10 cellular contexts compared by ENCODE assay signal in genomic region chr3:42214565-42215283, GRCh38. TPM values are rescaled to one million over a fixed set of nuclear protein-coding genes. Genes with fewer than 3 reads are reported as not detected.
DNase-seq lines count a peak whose midpoint lies in the region; ATAC-seq and TF ChIP-seq lines count a peak whose summit lies in the region.
"Had no signal": no experiment of that assay in that cellular context is flagged by ENCODE, and none has a peak within 500 bp of the region (broad histone marks: within the 10 kb centered on the region; RNA-seq: fewer than 3 reads in every experiment).

No MANE protein-coding gene starts in this region.

- no peaks in the 10 kb centered on the region for H3K27me3 Mint-ChIP-seq in naive B cell

- H3K79me2 ChIP-seq in SK-N-SH (ENCODE audit: insufficient read depth) = no peaks in the 10 kb centered on the region

- H3K9me2 ChIP-seq in SK-N-SH = no peaks in the 10 kb centered on the region

- no peak for TF ChIP-seq RAD21 in SK-N-SH (IDR thresholded peaks at IDR 0.05; ENCODE audit: low read length)

- no peaks in the 10 kb centered on the region for H3K9me3 Mint-ChIP-seq in naive B cell

- no peaks in the 10 kb centered on the region for H4K20me1 ChIP-seq in SK-N-SH (ENCODE audit: insufficient read depth)

- CTCF ChIA-PET in SK-N-SH (lab: Yijun Ruan, JAX) = interaction anchor here (0.9 to 2.0 kb wide), 5 partner anchors 9 to 115 kb away, joined by 3 to 12 read pairs (median 4); no protein-coding TSS in a partner anchor

- H3K4me3 ChIP-seq in GM12865 (ENCODE audit: low read depth, low read length) = no peak overlapping the region
- H3K4me3 ChIP-seq in SK-N-SH (ENCODE audit: low read depth in 2 of 2, low read length in 1 of 2) = no peak overlapping the region
- H3K4me3 ChIP-seq: PC-9 had no signal

- ATAC-seq in GM21723 (IDR thresholded peaks at IDR 0.05; ENCODE audit: unreplicated experiment) = peak; percentile 60
- ATAC-seq in naive B cell (ENCODE audit: low read depth in 2 of 2) = no peak

- no peaks in the 10 kb centered on the region for H3K9me3 ChIP-seq in SK-N-SH

- peak overlapping the region in 1 of 2 experiments; percentile 75; a peak in 2 of 4 replicates for H3K27ac ChIP-seq in SK-N-SH (ENCODE audit: low read depth in 2 of 2, low read length in 1 of 2)
- H3K27ac ChIP-seq: PC-9 had no signal

- H3K4me1 Mint-ChIP-seq in naive B cell = peaks cover 53 to 67% (median 65%) of the 10 kb centered on the region in 3 donors

- POLR2A ChIA-PET in SK-N-SH (lab: Yijun Ruan, JAX) = no interaction called here

- peaks cover 11 to 19% of the 10 kb centered on the region in 2 donors for H3K36me3 Mint-ChIP-seq in naive B cell

- H3K4me1 ChIP-seq in SK-N-SH (ENCODE audit: control insufficient read depth in 1 of 2, insufficient read depth in 2 of 2, low read depth in 1 of 2, low read length in 1 of 2) = no peaks in the 10 kb centered on the region; a peak in 1 of 4 replicates

- H3K36me3 ChIP-seq in SK-N-SH (replicated peaks in 1 of 2; ENCODE audit: control insufficient read depth in 1 of 2, insufficient read depth in 2 of 2, low read length in 1 of 2) = peaks cover 0 to 23% of the 10 kb centered on the region in 2 experiments

- TF ChIP-seq EP300 in SK-N-SH (IDR thresholded peaks at IDR 0.05; ENCODE audit: borderline replicate concordance in 1 of 2, low read depth in 1 of 2, low read length in 1 of 2) = no peak

- H3K9ac ChIP-seq in SK-N-SH = no peak overlapping the region

- H3K27ac Mint-ChIP-seq in naive B cell = peak overlapping the region; percentile 19 to 93 (median 66)

- H3K4me2 ChIP-seq in SK-N-SH = peak overlapping the region; percentile 34; the same call in 1 of the 2 replicates
- H3K4me2 ChIP-seq: PC-9 had no signal

- H3K27me3 ChIP-seq in SK-N-SH (ENCODE audit: insufficient read depth) = no peaks in the 10 kb centered on the region

- H3F3A ChIP-seq in SK-N-SH (replicated peaks; ENCODE audit: insufficient read depth) = peaks cover 7% of the 10 kb centered on the region

- DNase-seq in GM12865 (ENCODE audit: low read depth) (peak; percentile 79), SK-N-SH (no peak), naive B cell (no peak), GF-D8 (lab: John Stamatoyannopoulos, UW) (no peak), activated gamma-delta T cell (lab: John Stamatoyannopoulos, UW) (no peak), HuH-7.5 (ENCODE audit: low spot score) (no peak), inferior parietal cortex (ENCODE audit: extremely low spot score) (no peak)
- DNase-seq: GDM1, PC-9 had no signal

- WGBS in SK-N-SH (ENCODE audit: low lambda C conversion rate) = 62% methylated on average over 8 of the region's 8 CpGs

- TF ChIP-seq CTCF in GM12865 (IDR thresholded peaks at IDR 0.05; ENCODE audit: insufficient read depth, low read depth, low read length, missing control alignments) = no peak
- TF ChIP-seq CTCF in SK-N-SH (IDR thresholded peaks at IDR 0.05) = no peak

- peak overlapping the region in 7 of 8 donors; percentile 29 to 78 (median 60) for H3K4me3 Mint-ChIP-seq in naive B cell

- no peak overlapping the region for H2AFZ ChIP-seq in SK-N-SH (ENCODE audit: low read depth)
- H2AFZ ChIP-seq: PC-9 had no signal

TF ChIP-seq in SK-N-SH, 30 proteins besides CTCF, POLR2A, EP300 and RAD21:
- TF ChIP-seq JUND (IDR thresholded peaks at IDR 0.05) = 0 out of 2 replicates have a peak, but pooled peaks have one; percentile 24
- no peak for TF ChIP-seq USF2 (IDR thresholded peaks at IDR 0.05; ENCODE audit: borderline replicate concordance, low read depth, low read length)
- TF ChIP-seq TCF12 (IDR thresholded peaks at IDR 0.05) = peak; percentile 18; the same call in 1 of the 2 replicates
- no peak for TF ChIP-seq MXI1 (IDR thresholded peaks at IDR 0.05; ENCODE audit: low read depth, low read length)
- peak; percentile 36; the same call in 1 of the 2 replicates for TF ChIP-seq FOSL2 (IDR thresholded peaks at IDR 0.05; ENCODE audit: borderline replicate concordance, low read depth)
- TF ChIP-seq TEAD4 (IDR thresholded peaks at IDR 0.05; ENCODE audit: borderline replicate concordance, insufficient read depth) = no peak
- no peak for TF ChIP-seq FOXM1 (IDR thresholded peaks at IDR 0.05; ENCODE audit: low read depth)
- TF ChIP-seq RFX5 (IDR thresholded peaks at IDR 0.05; ENCODE audit: low read length) = no peak

RNA-seq across cellular contexts. Expression of gene CCK, which starts 51.3 kb away (rescaled TPM):
- polyA plus RNA-seq in SK-N-SH (2012; rRNA removed) (not detected in 2 replicates), naive B cell (ENCODE audit: low read depth in 6 of 6) (not detected)
- not detected in 2 replicates for polyA plus RNA-seq in SK-N-SH (2012; cell fraction: cytosol; rRNA removed)
- polyA plus RNA-seq in SK-N-SH (2012; cell fraction: nucleus; rRNA removed) = not detected in 2 replicates
